Comparison of ENCODE assay signal across 8 cellular contexts in the genomic region with DNA sequence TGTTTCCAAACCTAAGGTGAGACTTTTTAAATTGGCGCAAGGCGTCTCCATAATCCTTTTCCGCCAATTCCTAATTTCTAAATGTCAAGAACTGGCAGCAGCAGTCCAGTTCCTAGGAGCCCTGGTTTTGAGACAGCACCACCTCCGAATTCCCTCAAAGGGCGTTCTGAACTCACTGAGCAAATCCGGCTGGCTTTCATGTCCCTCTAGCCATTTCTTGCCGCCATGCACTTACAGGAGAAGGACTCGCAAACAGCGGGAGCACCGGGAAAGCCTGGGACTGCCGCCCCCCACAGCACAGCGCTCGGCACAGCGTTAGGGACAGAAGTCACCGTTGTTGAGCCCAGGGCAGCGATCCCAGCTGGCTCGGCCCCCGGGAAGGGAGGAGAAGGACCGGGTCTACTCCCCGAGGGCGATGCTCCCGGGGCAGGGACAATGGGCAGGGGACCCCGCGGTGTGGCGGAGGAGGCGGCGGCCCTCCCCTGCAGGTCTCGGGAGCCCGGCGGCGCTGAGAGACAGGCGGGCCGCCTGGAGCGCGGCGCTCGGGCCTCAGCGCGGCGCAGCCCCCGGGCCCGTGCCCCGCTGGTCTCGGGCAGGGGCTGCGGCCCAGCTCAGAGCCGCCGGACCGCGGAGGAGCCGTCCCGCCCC. TPM values are rescaled to one million over a fixed set of nuclear protein-coding genes. Genes with fewer than 3 reads are reported as not detected.
DNase-seq lines count a peak whose midpoint lies in the region; ATAC-seq and TF ChIP-seq lines count a peak whose summit lies in the region.

No MANE protein-coding gene starts in this region.

- H3K36me3 ChIP-seq in vagina = peaks cover 0 to 5% of the 10 kb centered on the region in 2 donors

- TF ChIP-seq CTCF in fibroblast of villous mesenchyme (IDR thresholded peaks at IDR 0.05; ENCODE audit: insufficient read depth, low read depth, low read length) = no peak
- no peak for TF ChIP-seq CTCF in natural killer cell (IDR thresholded peaks at IDR 0.05)
- TF ChIP-seq CTCF in vagina (IDR thresholded peaks at IDR 0.05) = no peak

- no peaks in the 10 kb centered on the region for H3K9me3 Mint-ChIP-seq in natural killer cell

- intact Hi-C loops in natural killer cell (cut with micrococcal nuclease) (loop anchor here (1.0 kb wide), 2 partner anchors 17 to 35 kb away; no protein-coding TSS in a partner anchor), vagina (cut with DNase I) (no loop called here)

- H3K4me3 ChIP-seq in fibroblast of villous mesenchyme (ENCODE audit: low read depth, low read length) (peak overlapping the region; percentile 92), vagina (peak overlapping the region; percentile 81)

- H3K27me3 Mint-ChIP-seq in natural killer cell (ENCODE audit: low read depth in 2 of 2) = no peaks in the 10 kb centered on the region

- peak; percentile 39 for DNase-seq in stimulated activated CD4-positive, alpha-beta T cell treated with anti-CD3 and anti-CD28 coated beads, Interleukin-15, amount 100 ng/mL, for 24 hours
- no peak for DNase-seq in stimulated activated CD4-positive, alpha-beta T cell treated with anti-CD3 and anti-CD28 coated beads, Interleukin-12 subunit alpha, Interleukin-12 subunit beta, amount 100 ng/mL, for 4 hours
- peak; percentile 28 for DNase-seq in NCI-H526 treated with DMSO at 0.1 percent for 48 hours (lab: John Stamatoyannopoulos, UW)
- peak; percentile 18 for DNase-seq in activated naive CD4-positive, alpha-beta T cell treated with Interleukin-2 at 50 U/mL for 16 hours
- DNase-seq in fibroblast of villous mesenchyme (ENCODE audit: low read depth) = peak; percentile 63
- peak; percentile 26 for DNase-seq in natural killer cell
- no peak for DNase-seq in vagina (ENCODE audit: extremely low spot score in 2 of 2)

- no peaks in the 10 kb centered on the region for H3K27me3 ChIP-seq in vagina

- H3K27ac ChIP-seq in vagina = peak overlapping the region; percentile 97

- peak overlapping the region; percentile 88 to 93 for H3K27ac Mint-ChIP-seq in natural killer cell

- peak overlapping the region; percentile 92 for H3K4me3 Mint-ChIP-seq in natural killer cell

- no peak for TF ChIP-seq POLR2A in vagina (IDR thresholded peaks at IDR 0.05)

- no peaks in the 10 kb centered on the region for H3K9me3 ChIP-seq in vagina

- peaks cover 60 to 65% of the 10 kb centered on the region in 2 donors for H3K4me1 Mint-ChIP-seq in natural killer cell

- no peaks in the 10 kb centered on the region for H3K36me3 Mint-ChIP-seq in natural killer cell

- H3K4me1 ChIP-seq in vagina = peaks cover 56% of the 10 kb centered on the region

- ATAC-seq in HG03025 (IDR thresholded peaks at IDR 0.05; ENCODE audit: low FRiP score, unreplicated experiment) = peak; percentile 10
- peak; percentile 37 to 57 (median 42) for ATAC-seq in natural killer cell

RNA-seq across cellular contexts. Expression of a gene that starts 0.5 kb away (rescaled TPM):
- 32.5 and 36.7 TPM in 2 replicates for total RNA-seq in fibroblast of villous mesenchyme
- total RNA-seq in natural killer cell = 10 to 100 TPM; 67.0 to 85.7 (median 84.7) TPM
- total RNA-seq in vagina = 52.1 TPM

Comparison
In these comparisons a context has a peak if more than half of its experiments do, and no peak if none do; other contexts are left out.
1. DNase-seq: peak in stimulated activated CD4-positive, alpha-beta T cell treated with anti-CD3 and anti-CD28 coated beads, Interleukin-15, amount 100 ng/mL, for 24 hours (single experiment), NCI-H526 treated with DMSO at 0.1 percent for 48 hours (single experiment), activated naive CD4-positive, alpha-beta T cell treated with Interleukin-2 at 50 U/mL for 16 hours (single experiment), fibroblast of villous mesenchyme (single experiment) and natural killer cell (single experiment); none in stimulated activated CD4-positive, alpha-beta T cell treated with anti-CD3 and anti-CD28 coated beads, Interleukin-12 subunit alpha, Interleukin-12 subunit beta, amount 100 ng/mL, for 4 hours (single experiment) and vagina (0 of 2).